Comparison of ENCODE assay signal across 17 cellular contexts in the genomic region with DNA sequence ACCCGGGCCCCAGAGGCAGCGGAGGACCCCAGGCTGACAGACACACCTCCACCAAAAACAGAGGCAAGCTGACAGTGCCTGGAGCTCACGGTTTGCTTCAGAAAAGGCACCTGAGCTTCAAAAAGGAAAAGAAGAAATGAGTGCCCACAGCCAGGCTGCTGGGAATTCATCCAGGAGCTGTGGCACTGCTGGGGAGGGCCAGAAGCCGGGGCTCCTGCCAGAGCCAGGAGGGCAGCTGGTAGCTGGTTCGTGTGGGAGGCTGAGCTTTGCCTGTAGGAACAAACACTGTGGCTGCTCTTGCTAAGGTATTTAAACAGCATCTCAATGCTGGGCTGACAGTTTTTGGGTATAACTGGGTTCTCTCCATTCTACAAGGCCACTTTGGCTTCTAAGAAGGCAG. TPM values are rescaled to one million over a fixed set of nuclear protein-coding genes. Genes with fewer than 3 reads are reported as not detected.
DNase-seq lines count a peak whose midpoint lies in the region; ATAC-seq lines count a peak whose summit lies in the region.
"Had no signal": no experiment of that assay in that cellular context is flagged by ENCODE, and none has a peak within 500 bp of the region (broad histone marks: within the 10 kb centered on the region; RNA-seq: fewer than 3 reads in every experiment).

No MANE protein-coding gene starts in this region.

- no peak overlapping the region for H3K27ac Mint-ChIP-seq in T-cell
- H3K27ac Mint-ChIP-seq: CD4-positive, alpha-beta T cell had no signal

- H3K4me1 ChIP-seq in neuronal stem cell (ENCODE audit: control insufficient read depth in 2 of 2, insufficient read depth in 1 of 2, low read depth in 1 of 2, low read length in 2 of 2) = peaks cover 0 to 6% of the 10 kb centered on the region in 2 donors

- H2BK12ac ChIP-seq in neuronal stem cell (ENCODE audit: low read length) = no peak overlapping the region

- no peak overlapping the region for H4K8ac ChIP-seq in neuronal stem cell (ENCODE audit: low read depth, low read length)

- H3K4me2 ChIP-seq in neuronal stem cell (ENCODE audit: insufficient read depth, low read length, poor library complexity, severe bottlenecking) = no peak overlapping the region

- no peak overlapping the region for H3K18ac ChIP-seq in neuronal stem cell (ENCODE audit: low read length)

- H3K9ac ChIP-seq in neuronal stem cell (ENCODE audit: low read depth, low read length, poor library complexity) = no peak overlapping the region
- H3K9ac ChIP-seq: GM23248 had no signal

- H3K4me3 Mint-ChIP-seq in T-cell = no peak overlapping the region
- H3K4me3 Mint-ChIP-seq: CD4-positive, alpha-beta T cell had no signal

- POLR2A ChIA-PET in T-cell (lab: Charles Lee) = no interaction called here

- H3K4me3 ChIP-seq in neuronal stem cell (ENCODE audit: low read length in 2 of 2) = no peak overlapping the region
- H3K4me3 ChIP-seq: GM23248 had no signal

- H3K4ac ChIP-seq in neuronal stem cell (ENCODE audit: low read length) = no peak overlapping the region

- no peak overlapping the region for H2AK5ac ChIP-seq in neuronal stem cell (ENCODE audit: low read depth, low read length)

- peak overlapping the region; percentile 57 for H3K14ac ChIP-seq in neuronal stem cell (ENCODE audit: low read length)

- no peak for ATAC-seq in GM21737 (IDR thresholded peaks at IDR 0.05; ENCODE audit: unreplicated experiment)
- ATAC-seq in T-cell (replicated peaks in 1 of 4) = no peak

- CTCF ChIA-PET in T-cell (lab: Charles Lee) = no interaction called here

- no CpG with 5 or more reads among the region's 5 CpGs for WGBS in neuronal stem cell (ENCODE audit: extremely low coverage in 2 of 2, insufficient read length in 2 of 2, insufficient replicate concordance in 1 of 2), 2 donors

- no peaks in the 10 kb centered on the region for H3K9me3 ChIP-seq in neuronal stem cell (replicated peaks in 1 of 2; ENCODE audit: control insufficient read depth in 2 of 2, insufficient read depth in 1 of 2, low read depth in 1 of 2, low read length in 2 of 2)

- no peak overlapping the region for H3K23ac ChIP-seq in neuronal stem cell (ENCODE audit: low read depth, low read length, poor library complexity)

- H3K27me3 ChIP-seq in neuronal stem cell (ENCODE audit: control insufficient read depth in 3 of 3, insufficient read depth in 3 of 3, low read depth in 1 of 3, low read length in 3 of 3) = no peaks in the 10 kb centered on the region

- DNase-seq in NCI-H2196 (lab: John Stamatoyannopoulos, UW; ENCODE audit: unreplicated experiment) (peak; percentile 13), NCI-H2196 treated with DMSO at 0.1 percent for 48 hours (lab: John Stamatoyannopoulos, UW; ENCODE audit: unreplicated experiment) (no peak), DMS 273 treated with DMSO at 0.1 percent for 48 hours (lab: John Stamatoyannopoulos, UW) (peak; percentile 5), NCI-H446 treated with DMSO at 0.1 percent for 48 hours (lab: John Stamatoyannopoulos, UW) (peak; percentile 71), neuronal stem cell (ENCODE audit: low spot score) (no peak), T-cell (no peak), SW480 (ENCODE audit: low spot score) (no peak)
- DNase-seq: 8988T; AML-193; Calu3; CD4-positive, alpha-beta T cell; DMS153; DMS79 treated with DMSO at 0.1 percent for 48 hours; GF-D8; GM23248; IMR-90 had no signal

- no peaks in the 10 kb centered on the region for H3K9me3 Mint-ChIP-seq in T-cell
- H3K9me3 Mint-ChIP-seq: CD4-positive, alpha-beta T cell had no signal

- no peaks in the 10 kb centered on the region for H3K36me3 ChIP-seq in neuronal stem cell (replicated peaks in 1 of 2; ENCODE audit: control insufficient read depth in 2 of 2, insufficient read depth in 2 of 2, low read length in 2 of 2)

- H3K36me3 Mint-ChIP-seq in T-cell = no peaks in the 10 kb centered on the region

- no peak overlapping the region for H2AFZ ChIP-seq in neuronal stem cell (ENCODE audit: low read length)
- H2AFZ ChIP-seq: GM23248 had no signal

- no peak overlapping the region for H2BK15ac ChIP-seq in neuronal stem cell (ENCODE audit: low read length)

- H3K79me1 ChIP-seq in neuronal stem cell (ENCODE audit: low read depth, low read length) = no peaks in the 10 kb centered on the region

- H3K27me3 Mint-ChIP-seq in T-cell = peaks cover 15 to 18% of the 10 kb centered on the region in 2 donors

- H4K91ac ChIP-seq in neuronal stem cell (ENCODE audit: low read depth, low read length, poor library complexity) = no peak overlapping the region

- no peak overlapping the region for H3K27ac ChIP-seq in neuronal stem cell (replicated peaks; ENCODE audit: low read length)
- H3K27ac ChIP-seq: GM23248 had no signal

- no peak overlapping the region for H2BK5ac ChIP-seq in neuronal stem cell (ENCODE audit: low read length)

- no peak overlapping the region for H2BK120ac ChIP-seq in neuronal stem cell (ENCODE audit: low read depth, low read length)

- H3K4me1 Mint-ChIP-seq in T-cell = no peaks in the 10 kb centered on the region

RNA-seq across cellular contexts. Expression of a gene that starts 19.5 kb away (rescaled TPM):
- under 0.01 TPM for polyA plus RNA-seq in neuronal stem cell (2013, experiment 1 of 2)
- polyA plus RNA-seq in neuronal stem cell (2013, experiment 2 of 2) = 0.01 TPM
- total RNA-seq in T-cell = not detected
- total RNA-seq: CD4-positive, alpha-beta T cell; GM23248 had no signal

Comparison
In these comparisons a context has a peak if more than half of its experiments do, and no peak if none do; other contexts are left out.
1. DNase-seq: peak in NCI-H2196 (single experiment), DMS 273 treated with DMSO at 0.1 percent for 48 hours (single experiment) and NCI-H446 treated with DMSO at 0.1 percent for 48 hours (single experiment); none in NCI-H2196 treated with DMSO at 0.1 percent for 48 hours (single experiment), neuronal stem cell (single experiment), T-cell (0 of 34) and SW480 (single experiment).